In genomic region chr21:14911351-14911750, GRCh38 we compare ENCODE assay signal across 1 cellular context.
TF ChIP-seq lines count a peak whose summit lies in the region.

No MANE protein-coding gene starts in this region.

TF ChIP-seq in HCT116, 20 proteins besides CTCF, POLR2A, EP300 and RAD21 (continued from another document):
- TF ChIP-seq MAX (IDR thresholded peaks at IDR 0.05) = no peak
- no peak for TF ChIP-seq EGR1 (IDR thresholded peaks at IDR 0.05; ENCODE audit: low read depth)
- no peak for TF ChIP-seq ZFX (IDR thresholded peaks at IDR 0.05)
- TF ChIP-seq JUND (IDR thresholded peaks at IDR 0.05) = no peak
- no peak for TF ChIP-seq SP1 (IDR thresholded peaks at IDR 0.05; ENCODE audit: low read depth)
- no peak for TF ChIP-seq POLR2AphosphoS5 (IDR thresholded peaks at IDR 0.05; ENCODE audit: low read depth, low read length)
- no peak for TF ChIP-seq ATF3 (IDR thresholded peaks at IDR 0.05)
- TF ChIP-seq YY1 (IDR thresholded peaks at IDR 0.05; ENCODE audit: extremely low read depth, insufficient replicate concordance, low read depth, low read length) = no peak
- TF ChIP-seq EZH2phosphoT487 (IDR thresholded peaks at IDR 0.05; ENCODE audit: borderline replicate concordance) = no peak
